25 cellular contexts compared by ENCODE assay signal in genomic region chr22:32040324-32040904, GRCh38. TPM values are rescaled to one million over a fixed set of nuclear protein-coding genes. Genes with fewer than 3 reads are reported as not detected.
DNase-seq lines count a peak whose midpoint lies in the region; ATAC-seq, FAIRE-seq and TF ChIP-seq lines count a peak whose summit lies in the region.
"Had no signal": no experiment of that assay in that cellular context is flagged by ENCODE, and none has a peak within 500 bp of the region (broad histone marks: within the 10 kb centered on the region; RNA-seq: fewer than 3 reads in every experiment).

No MANE protein-coding gene starts in this region.

- H3K36me3 ChIP-seq in KMS-11 (ENCODE audit: insufficient read depth) = no peaks in the 10 kb centered on the region
- H3K36me3 ChIP-seq in SK-N-SH (replicated peaks in 1 of 2; ENCODE audit: control insufficient read depth in 1 of 2, insufficient read depth in 2 of 2, low read length in 1 of 2) = no peaks in the 10 kb centered on the region
- H3K36me3 ChIP-seq in bronchial epithelial cell (ENCODE audit: control insufficient read depth, insufficient read depth, low read length) = no peaks in the 10 kb centered on the region
- no peaks in the 10 kb centered on the region for H3K36me3 ChIP-seq in small intestine (ENCODE audit: control insufficient read depth in 2 of 2, insufficient read depth in 2 of 2, low read length in 2 of 2)

- H3K27me3 ChIP-seq in KMS-11 (ENCODE audit: insufficient read depth, low read depth) = no peaks in the 10 kb centered on the region
- peaks cover under 1% of the 10 kb centered on the region; the same call in 1 of the 2 replicates for H3K27me3 ChIP-seq in SK-N-SH (ENCODE audit: insufficient read depth)
- H3K27me3 ChIP-seq in bronchial epithelial cell (ENCODE audit: control insufficient read depth, insufficient read depth, low read length) = peaks cover 14% of the 10 kb centered on the region
- H3K27me3 ChIP-seq in small intestine (ENCODE audit: control insufficient read depth in 2 of 2, insufficient read depth in 2 of 2, low read length in 2 of 2) = no peaks in the 10 kb centered on the region

- CTCF ChIA-PET in SK-N-SH (lab: Yijun Ruan, JAX) = interaction anchor here (1.3 to 2.4 kb wide), 4 partner anchors 63 to 226 kb away, joined by 3 to 6 read pairs (median 4); no protein-coding TSS in a partner anchor

- H3K79me2 ChIP-seq in KMS-11 (ENCODE audit: insufficient read depth, low read depth) (no peaks in the 10 kb centered on the region), SK-N-SH (ENCODE audit: insufficient read depth) (no peaks in the 10 kb centered on the region)

- H2AFZ ChIP-seq in KMS-11 (ENCODE audit: low read depth) (no peak overlapping the region), SK-N-SH (ENCODE audit: low read depth) (no peak overlapping the region)

- H3K27ac ChIP-seq in KMS-11 (no peak overlapping the region), SK-N-SH (ENCODE audit: low read depth in 2 of 2, low read length in 1 of 2) (peak overlapping the region in 1 of 2 experiments; percentile 18; a peak in 2 of 4 replicates), small intestine (ENCODE audit: low read depth in 1 of 2, low read length in 1 of 2) (no peak overlapping the region)

- H4K20me1 ChIP-seq in KMS-11 (ENCODE audit: insufficient read depth) = no peaks in the 10 kb centered on the region
- no peaks in the 10 kb centered on the region for H4K20me1 ChIP-seq in SK-N-SH (ENCODE audit: insufficient read depth)

- peaks cover 13% of the 10 kb centered on the region for H3K4me1 ChIP-seq in KMS-11 (ENCODE audit: low read depth, poor library complexity, severe bottlenecking)
- H3K4me1 ChIP-seq in SK-N-SH (ENCODE audit: control insufficient read depth in 1 of 2, insufficient read depth in 2 of 2, low read depth in 1 of 2, low read length in 1 of 2) = peaks cover 0 to 17% of the 10 kb centered on the region in 2 experiments; a peak in 1 of 4 replicates
- peaks cover 0 to under 1% of the 10 kb centered on the region in 2 donors for H3K4me1 ChIP-seq in small intestine (ENCODE audit: control insufficient read depth in 2 of 2, insufficient read depth in 1 of 2, low read depth in 1 of 2, low read length in 1 of 2)

- peak overlapping the region; percentile 29; the same call in 1 of the 2 replicates for H3K4me2 ChIP-seq in KMS-11
- no peak overlapping the region for H3K4me2 ChIP-seq in SK-N-SH

- H3K4me3 ChIP-seq in KMS-11 (IDR thresholded peaks at IDR 0.05; ENCODE audit: insufficient read depth, low read depth, low read length) = no peak overlapping the region
- no peak overlapping the region for H3K4me3 ChIP-seq in SK-N-SH (ENCODE audit: low read depth in 2 of 2, low read length in 1 of 2)
- H3K4me3 ChIP-seq in bronchial epithelial cell (ENCODE audit: low read depth, low read length) = no peak overlapping the region
- H3K4me3 ChIP-seq in small intestine (ENCODE audit: low read depth in 1 of 2, low read length in 2 of 2) = no peak overlapping the region

- POLR2A ChIA-PET in SK-N-SH (lab: Yijun Ruan, JAX) = no interaction called here

- TF ChIP-seq RAD21 in SK-N-SH (IDR thresholded peaks at IDR 0.05; ENCODE audit: low read length) = no peak

- DNase-seq in NCI-H69 (lab: John Stamatoyannopoulos, UW) (peak; percentile 15), SK-N-SH (peak; percentile 80), bronchial epithelial cell (ENCODE audit: low read depth) (no peak), NCI-H446 (lab: John Stamatoyannopoulos, UW) (no peak), small intestine (no peak), NCI-H2081 treated with DMSO at 0.1 percent for 48 hours (lab: John Stamatoyannopoulos, UW) (no peak)
- DNase-seq: C1 segment of cervical spinal cord; Calu3; CD4-positive, alpha-beta memory T cell; COR-L47; DMS53; DMS79 treated with DMSO at 0.1 percent for 48 hours; GF-D8; GOT3; HCEC 1CT had no signal

- peak in 1 of 2 experiments; percentile 48; a peak in 1 of 4 replicates for TF ChIP-seq EP300 in SK-N-SH (IDR thresholded peaks at IDR 0.05; ENCODE audit: borderline replicate concordance in 1 of 2, low read depth in 1 of 2, low read length in 1 of 2)

- H3K9ac ChIP-seq in KMS-11 = no peak overlapping the region
- no peak overlapping the region for H3K9ac ChIP-seq in SK-N-SH

- peak; percentile 40 for FAIRE-seq in bronchial epithelial cell (lab: Jason Lieb, UNC)
- no peak for FAIRE-seq in small intestine (lab: Jason Lieb, UNC)
- FAIRE-seq: GM12891, GM18507, H54 had no signal

- ATAC-seq in HG02798 (IDR thresholded peaks at IDR 0.05; ENCODE audit: poor library complexity, unreplicated experiment) = no peak

- no peaks in the 10 kb centered on the region for H3K9me2 ChIP-seq in SK-N-SH

- no peaks in the 10 kb centered on the region for H3F3A ChIP-seq in SK-N-SH (replicated peaks; ENCODE audit: insufficient read depth)

- H3K9me3 ChIP-seq in SK-N-SH = no peaks in the 10 kb centered on the region
- H3K9me3 ChIP-seq in small intestine (ENCODE audit: control insufficient read depth, low read depth) = no peaks in the 10 kb centered on the region

- 3% methylated on average over 3 of the region's 3 CpGs for WGBS in SK-N-SH (ENCODE audit: low lambda C conversion rate)
- 47 to 66% (median 60%) methylated on average over 3 of the region's 3 CpGs for WGBS in small intestine, 3 donors

- no peak for TF ChIP-seq CTCF in KMS-11 (conservative IDR thresholded peaks at IDR 0.05; ENCODE audit: low read depth, low read length)
- no peak for TF ChIP-seq CTCF in SK-N-SH (IDR thresholded peaks at IDR 0.05)
- no peak for TF ChIP-seq CTCF in bronchial epithelial cell (IDR thresholded peaks at IDR 0.05; ENCODE audit: insufficient read depth, low read length, severe bottlenecking)

TF ChIP-seq in SK-N-SH, 30 proteins besides CTCF, POLR2A, EP300 and RAD21:
- TF ChIP-seq USF1 (IDR thresholded peaks at IDR 0.05; ENCODE audit: borderline replicate concordance, low read depth) = no peak
- no peak for TF ChIP-seq FOXJ3 (CRISPR knock-in tag; IDR thresholded peaks at IDR 0.05)
- TF ChIP-seq MEF2A (IDR thresholded peaks at IDR 0.05; ENCODE audit: borderline replicate concordance, low read depth) = no peak
- TF ChIP-seq GATA2 (CRISPR knock-in tag; IDR thresholded peaks at IDR 0.05) = peak; percentile 91
- TF ChIP-seq USF2 (IDR thresholded peaks at IDR 0.05; ENCODE audit: borderline replicate concordance, low read depth, low read length) = no peak
- TF ChIP-seq SIN3A (IDR thresholded peaks at IDR 0.05; ENCODE audit: borderline replicate concordance, low read depth, low read length) = no peak
- no peak for TF ChIP-seq TCF12 (IDR thresholded peaks at IDR 0.05)

RNA-seq across cellular contexts. Expression of gene SLC5A1, which starts 2.6 kb away (rescaled TPM):
- not detected in 2 replicates for polyA plus RNA-seq in SK-N-SH (2012; rRNA removed)
- polyA plus RNA-seq in SK-N-SH (2012; cell fraction: cytosol; rRNA removed) = under 0.01 TPM in 1 of 2 replicates, not detected in the other
- 0.01 TPM in 1 of 2 replicates, not detected in the other for polyA plus RNA-seq in SK-N-SH (2012; cell fraction: nucleus; rRNA removed)
- 0.26 and 0.90 TPM in 2 replicates for total RNA-seq in bronchial epithelial cell
- 100 to 1,000 TPM; 222 to 364 (median 325) TPM for polyA plus RNA-seq in small intestine
- total RNA-seq: A172; A673; CD4-positive, alpha-beta memory T cell; Daoy; G401 had no signal
- polyA plus RNA-seq: BJ; CD4-positive, alpha-beta memory T cell had no signal

Comparison
In these comparisons a context has a peak if more than half of its experiments do, and no peak if none do; other contexts are left out.
1. DNase-seq: peak in NCI-H69 (single experiment) and SK-N-SH (single experiment); none in bronchial epithelial cell (single experiment), NCI-H446 (0 of 2), small intestine (single experiment) and NCI-H2081 treated with DMSO at 0.1 percent for 48 hours (single experiment).
2. RNA of gene SLC5A1, which starts 2.6 kb away (polyA plus RNA-seq): 222 to 364 TPM in small intestine; under 0.01 to 0.01 TPM in SK-N-SH; every median in the first group is over 100 times any median in the second.